In genomic region chr17:41768682-41769288, GRCh38 we compare ENCODE assay signal across 24 cellular contexts. TPM values are rescaled to one million over a fixed set of nuclear protein-coding genes. Genes with fewer than 3 reads are reported as not detected.
DNase-seq lines count a peak whose midpoint lies in the region; ATAC-seq, FAIRE-seq and TF ChIP-seq lines count a peak whose summit lies in the region.
"Had no signal": no experiment of that assay in that cellular context is flagged by ENCODE, and none has a peak within 500 bp of the region (broad histone marks: within the 10 kb centered on the region; RNA-seq: fewer than 3 reads in every experiment).

No MANE protein-coding gene starts in this region.

- peaks cover 22% of the 10 kb centered on the region for H3K4me1 ChIP-seq in mammary epithelial cell (ENCODE audit: insufficient read depth, low read length)
- peaks cover 17 to 19% of the 10 kb centered on the region in 2 donors for H3K4me1 ChIP-seq in breast epithelium
- H3K4me1 ChIP-seq in K562 (replicated peaks in 1 of 2; ENCODE audit: control insufficient read depth in 2 of 2, insufficient read depth in 2 of 2, low read length in 2 of 2), result peaks cover 0 to 16% of the 10 kb centered on the region in 2 experiments; a peak in 2 of 5 replicates
- H3K4me1 ChIP-seq: HAP-1 had no signal

- 100% methylated on average over 6 of the region's 23 CpGs for WGBS in mammary epithelial cell (ENCODE audit: low coverage, missing lambda C conversion rate)
- WGBS in K562 (ENCODE audit: insufficient coverage, low coverage, missing lambda C conversion rate), result 94% methylated on average over 21 of the region's 23 CpGs

- H3K27ac ChIP-seq in mammary epithelial cell (ENCODE audit: insufficient read depth, low read depth, low read length) (no peak overlapping the region), breast epithelium (no peak overlapping the region), K562 (ENCODE audit: extremely low read depth, low read depth, low read length) (no peak overlapping the region)
- H3K27ac ChIP-seq: 22Rv1, BLaER1, HL-60, SJSA1 had no signal

- CTCF ChIA-PET in mammary epithelial cell (lab: Charles Lee; ENCODE audit: low non-redundant PET), result no interaction called here
- CTCF ChIA-PET in K562 (lab: Yijun Ruan, JAX; ENCODE audit: low intra/inter-chr PET ratio), result no interaction called here

- TF ChIP-seq RAD21 in K562 (CRISPR knock-in tag; conservative IDR thresholded peaks at IDR 0.05 in 1 of 2, IDR thresholded peaks at IDR 0.05 in 1 of 2), result no peak

- no peaks in the 10 kb centered on the region for H3K27me3 ChIP-seq in mammary epithelial cell (ENCODE audit: insufficient read depth, low read length)
- H3K27me3 ChIP-seq in breast epithelium, result no peaks in the 10 kb centered on the region
- no peaks in the 10 kb centered on the region for H3K27me3 ChIP-seq in K562 (ENCODE audit: control insufficient read depth in 2 of 2, insufficient read depth in 2 of 2, low read length in 2 of 2)
- H3K27me3 ChIP-seq: BLaER1, SJSA1 had no signal

- peaks cover 3% of the 10 kb centered on the region for H3K9me1 ChIP-seq in K562 (ENCODE audit: control insufficient read depth, insufficient read depth, low read length)

- H3K36me3 ChIP-seq in mammary epithelial cell (ENCODE audit: insufficient read depth, low read length) (peaks cover 34% of the 10 kb centered on the region), breast epithelium (no peaks in the 10 kb centered on the region), K562 (ENCODE audit: control insufficient read depth, insufficient read depth, low read length) (peaks cover 88% of the 10 kb centered on the region)
- H3K36me3 ChIP-seq: SJSA1 had no signal

- POLR2A ChIA-PET in K562 (lab: Yijun Ruan, JAX), result interaction anchor here (0.6 to 0.7 kb wide), 3 partner anchors 9 to 12 kb away, joined by 3 to 4 read pairs (median 3); no protein-coding TSS in a partner anchor

- FAIRE-seq in K562 (lab: Jason Lieb, UNC), result no peak
- FAIRE-seq: G401.6, RCC 7860 had no signal

- no peaks in the 10 kb centered on the region for H3K9me3 ChIP-seq in mammary epithelial cell (replicated peaks; ENCODE audit: insufficient read depth, low read length)
- H3K9me3 ChIP-seq in breast epithelium, result no peaks in the 10 kb centered on the region
- H3K9me3 ChIP-seq in K562 (replicated peaks; ENCODE audit: control insufficient read depth, insufficient read depth, low read depth, low read length), result no peaks in the 10 kb centered on the region
- H3K9me3 ChIP-seq: BLaER1, HAP-1, SJSA1 had no signal

- TSS peak; percentile 24 for BruUV-seq in mammary epithelial cell (replicated peaks; lab: Mats Ljungman, UMichigan)
- BruUV-seq in K562 (replicated peaks; lab: Mats Ljungman, UMichigan), result no TSS peak

- H3K9ac ChIP-seq in mammary epithelial cell (ENCODE audit: insufficient read depth, low read length) (no peak overlapping the region), K562 (ENCODE audit: insufficient read depth in 1 of 2, low read depth in 2 of 2, low read length in 2 of 2) (no peak overlapping the region)
- H3K9ac ChIP-seq: BLaER1 had no signal

- TF ChIP-seq EP300 in K562 (IDR thresholded peaks at IDR 0.05; ENCODE audit: low read length), result no peak

- peaks cover 77% of the 10 kb centered on the region for H3K79me2 ChIP-seq in mammary epithelial cell (ENCODE audit: insufficient read depth, low read length)
- peaks cover 11% of the 10 kb centered on the region for H3K79me2 ChIP-seq in K562 (ENCODE audit: control insufficient read depth, insufficient read depth, low read length)

- intact Hi-C loops in mammary epithelial cell (cut with micrococcal nuclease), result no loop called here
- intact Hi-C loops in breast epithelium (cut with DNase I; ENCODE audit: low total_unique reads), result no loop called here
- intact Hi-C loops in K562 (cut with micrococcal nuclease), result no loop called here

- H3K4me3 ChIP-seq in mammary epithelial cell (replicated peaks in 1 of 3; ENCODE audit: insufficient read depth in 1 of 3, low read depth in 2 of 3, low read length in 3 of 3), result no peak overlapping the region
- H3K4me3 ChIP-seq in breast epithelium, result no peak overlapping the region
- no peak overlapping the region for H3K4me3 ChIP-seq in K562
- H3K4me3 ChIP-seq: BLaER1, GM23338, HAP-1, SJSA1 had no signal

- dilution Hi-C loops in mammary epithelial cell (cut with HindIII; ENCODE audit: low sequenced_read_pairs), result no loop called here

- H4K20me1 ChIP-seq in mammary epithelial cell (ENCODE audit: insufficient read depth, low read length) (peaks cover 2% of the 10 kb centered on the region), K562 (replicated peaks; ENCODE audit: control insufficient read depth, insufficient read depth, low read length) (peaks cover 10% of the 10 kb centered on the region; the same call in 1 of the 2 replicates)

- TF ChIP-seq CTCF in mammary epithelial cell (conservative IDR thresholded peaks at IDR 0.05 in 1 of 2, IDR thresholded peaks at IDR 0.05 in 1 of 2; ENCODE audit: extremely low read depth in 1 of 2, insufficient read depth in 1 of 2, low read depth in 1 of 2, low read length in 2 of 2), result no peak
- TF ChIP-seq CTCF in breast epithelium (IDR thresholded peaks at IDR 0.05), result no peak
- TF ChIP-seq CTCF in K562 (IDR thresholded peaks at IDR 0.05 in 2 of 3, conservative IDR thresholded peaks at IDR 0.05 in 1 of 3; ENCODE audit: insufficient read depth in 2 of 3, low read depth in 1 of 3, low read length in 3 of 3), result no peak

- ATAC-seq in K562 (no peak), HG02852 (IDR thresholded peaks at IDR 0.05; ENCODE audit: unreplicated experiment) (no peak)
- ATAC-seq: GM23338, Right ventricle myocardium inferior had no signal

- H2AFZ ChIP-seq in mammary epithelial cell (ENCODE audit: low read depth, low read length) (no peak overlapping the region), K562 (ENCODE audit: low read depth, low read length) (no peak overlapping the region)
- H2AFZ ChIP-seq: GM23338 had no signal

- in situ Hi-C loops in mammary epithelial cell (cut with MboI; ENCODE audit: low sequenced_read_pairs in 2 of 2) (no loop called here), K562 (cut with MboI) (no loop called here)

- no peak overlapping the region for H3K4me2 ChIP-seq in mammary epithelial cell (ENCODE audit: insufficient read depth, low read depth, low read length)
- no peak overlapping the region for H3K4me2 ChIP-seq in K562 (ENCODE audit: insufficient read depth, low read length)
- H3K4me2 ChIP-seq: BLaER1, GM23338 had no signal

- DNase-seq in mammary epithelial cell (no peak), breast epithelium (ENCODE audit: low spot score in 2 of 2) (no peak), K562 (ENCODE audit: extremely low read depth in 1 of 4, low spot score in 3 of 4) (no peak), iPS-NIHi7 (ENCODE audit: extremely low spot score) (peak; percentile 7), Ammon's horn (ENCODE audit: low spot score) (no peak)
- DNase-seq in activated T-cell treated with anti-CD3 and anti-CD28 coated beads, Interleukin-2, amount 50 U/mL, for 48 hours, result no peak
- DNase-seq: CD4-positive, CD25-positive, alpha-beta regulatory T cell; HFFc6; Karpas-422; NCI-H1092 treated with DMSO at 0.1 percent for 48 hours; NCI-H1436; NCI-H187; NCI-H524 treated with DMSO at 0.1 percent for 48 hours; NCI-H774 had no signal

- TF ChIP-seq POLR2A in breast epithelium (IDR thresholded peaks at IDR 0.05), result no peak
- TF ChIP-seq POLR2A in K562 (conservative IDR thresholded peaks at IDR 0.05), result no peak

RNA-seq across cellular contexts. Expression of gene JUP, which starts 17.7 kb away (rescaled TPM):
- total RNA-seq in mammary epithelial cell (100 to 1,000 TPM; 444 to 578 TPM), breast epithelium (100 to 1,000 TPM; 107 to 158 (median 121) TPM), K562 (2014; rRNA removed) (99.9 and 129 TPM in 2 replicates), K562 (2014; rRNA removed; fragmentation: Illumina TruSeq; extraction: Trizol) (14.3 and 17.9 TPM in 2 replicates), K562 (2015; rRNA removed; fragmentation: Illumina TruSeq; extraction: Trizol) (31.2 and 38.5 TPM in 2 replicates), K562 (2021) (166 and 177 TPM in 2 replicates)
- polyA plus RNA-seq in mammary epithelial cell (223 TPM), K562 (2011; rRNA removed) (9.0 and 26.7 TPM in 2 replicates), K562 (2014; fragmentation: Illumina TruSeq; extraction: Trizol) (84.1 and 134 TPM in 2 replicates), K562 (2014; fragmentation: Nextera tagmentation; extraction: Ambion mirVana) (1 to 10 TPM; 6.4 to 8.2 TPM), K562 (2014; rRNA removed) (53.6 and 70.3 TPM in 2 replicates)
- polyA minus RNA-seq in mammary epithelial cell, result 582 TPM
- total RNA-seq in K562 (2011; cell fraction: chromatin; rRNA removed; ENCODE audit: low replicate concordance), result 41.8 and 117 TPM in 2 replicates
- 67.9 and 82.9 TPM in 2 replicates for total RNA-seq in K562 (2011; cell fraction: nucleolus; rRNA removed)
- 49.6 and 59.9 TPM in 2 replicates for total RNA-seq in K562 (2011; cell fraction: nucleoplasm; rRNA removed)
- polyA plus RNA-seq in K562 (2011; cell fraction: cytosol; rRNA removed), result 23.4 and 65.3 TPM in 2 replicates
- polyA plus RNA-seq in K562 (2011; cell fraction: nucleus; rRNA removed), result 24.8 and 58.9 TPM in 2 replicates
- polyA plus RNA-seq in K562 (2012), result 132 and 195 TPM in 2 replicates
- 9.3 and 17.2 TPM in 2 replicates for polyA minus RNA-seq in K562 (2011; rRNA and poly(A)+ RNA removed)
- polyA minus RNA-seq in K562 (2011; cell fraction: cytosol; rRNA and poly(A)+ RNA removed), result 88.8 and 101 TPM in 2 replicates
- 20.8 and 31.1 TPM in 2 replicates for polyA minus RNA-seq in K562 (2011; cell fraction: nucleus; rRNA and poly(A)+ RNA removed)

RNA-seq across cellular contexts. Expression of gene HAP1, which starts 34.3 kb away (rescaled TPM):
- total RNA-seq in mammary epithelial cell (1 to 10 TPM; 2.2 to 3.7 TPM), breast epithelium (1 to 10 TPM in 1 of 3 donors, under 1 TPM in 1, not detected in 1; 0.33 to 2.2 TPM), K562 (2014; rRNA removed) (under 0.01 TPM in 1 of 2 replicates, not detected in the other), K562 (2014; rRNA removed; fragmentation: Illumina TruSeq; extraction: Trizol) (not detected in 2 replicates), K562 (2015; rRNA removed; fragmentation: Illumina TruSeq; extraction: Trizol) (0.04 TPM in 1 of 2 replicates, not detected in the other), K562 (2021) (0.09 TPM in 1 of 2 replicates, not detected in the other)
- polyA plus RNA-seq in mammary epithelial cell (0.70 TPM), K562 (2011; rRNA removed) (not detected in 2 replicates), K562 (2014; fragmentation: Illumina TruSeq; extraction: Trizol) (not detected in 2 replicates), K562 (2014; fragmentation: Nextera tagmentation; extraction: Ambion mirVana) (not detected), K562 (2014; rRNA removed) (not detected in 2 replicates)
- 0.72 TPM for polyA minus RNA-seq in mammary epithelial cell
- 0.09 TPM in 1 of 2 replicates, not detected in the other for total RNA-seq in K562 (2011; cell fraction: chromatin; rRNA removed; ENCODE audit: low replicate concordance)
- not detected in 2 replicates for total RNA-seq in K562 (2011; cell fraction: nucleolus; rRNA removed)
- total RNA-seq in K562 (2011; cell fraction: nucleoplasm; rRNA removed), result not detected in 2 replicates
- polyA plus RNA-seq in K562 (2011; cell fraction: cytosol; rRNA removed), result 0.04 TPM in 1 of 2 replicates, not detected in the other
- polyA plus RNA-seq in K562 (2011; cell fraction: nucleus; rRNA removed), result 0.07 and 0.15 TPM in 2 replicates
- 0.04 TPM in 1 of 2 replicates, not detected in the other for polyA plus RNA-seq in K562 (2012)
- not detected in 2 replicates for polyA minus RNA-seq in K562 (2011; rRNA and poly(A)+ RNA removed)
- polyA minus RNA-seq in K562 (2011; cell fraction: cytosol; rRNA and poly(A)+ RNA removed), result not detected in 2 replicates
- not detected in 2 replicates for polyA minus RNA-seq in K562 (2011; cell fraction: nucleus; rRNA and poly(A)+ RNA removed)
- total RNA-seq: SJSA1 had no signal

RNA-seq across cellular contexts. Expression of gene P3H4, which starts 43.0 kb away (rescaled TPM):
- 10 to 100 TPM; 30.5 to 42.3 TPM for total RNA-seq in mammary epithelial cell
- 32.7 TPM for polyA plus RNA-seq in mammary epithelial cell
- 6.2 TPM for polyA minus RNA-seq in mammary epithelial cell
- 10 to 100 TPM in 2 of 3 donors, 1 to 10 TPM in 1; 6.2 to 19.0 (median 14.9) TPM for total RNA-seq in breast epithelium
- 2.3 and 6.4 TPM in 2 replicates for total RNA-seq in K562 (2011; cell fraction: chromatin; rRNA removed; ENCODE audit: low replicate concordance)
- total RNA-seq in K562 (2011; cell fraction: nucleolus; rRNA removed), result 5.1 and 7.0 TPM in 2 replicates
- 4.8 and 6.9 TPM in 2 replicates for total RNA-seq in K562 (2011; cell fraction: nucleoplasm; rRNA removed)
- total RNA-seq in K562 (2014; rRNA removed), result 2.4 and 3.0 TPM in 2 replicates
- 0.26 and 0.69 TPM in 2 replicates for total RNA-seq in K562 (2014; rRNA removed; fragmentation: Illumina TruSeq; extraction: Trizol)
- total RNA-seq in K562 (2015; rRNA removed; fragmentation: Illumina TruSeq; extraction: Trizol), result 1.5 and 1.9 TPM in 2 replicates
- 1.9 and 2.4 TPM in 2 replicates for total RNA-seq in K562 (2021)
- polyA plus RNA-seq in K562 (2011; rRNA removed), result 1.0 and 1.2 TPM in 2 replicates
- polyA plus RNA-seq in K562 (2011; cell fraction: cytosol; rRNA removed), result 1.4 and 2.5 TPM in 2 replicates
- polyA plus RNA-seq in K562 (2011; cell fraction: nucleus; rRNA removed), result 0.88 and 1.4 TPM in 2 replicates
- polyA plus RNA-seq in K562 (2012), result 2.6 and 3.4 TPM in 2 replicates
- 0.95 and 1.00 TPM in 2 replicates for polyA plus RNA-seq in K562 (2014; fragmentation: Illumina TruSeq; extraction: Trizol)
- polyA plus RNA-seq in K562 (2014; fragmentation: Nextera tagmentation; extraction: Ambion mirVana), result under 1 TPM; 0.10 to 0.39 TPM
- 3.3 and 3.7 TPM in 2 replicates for polyA plus RNA-seq in K562 (2014; rRNA removed)
- 0.57 and 1.1 TPM in 2 replicates for polyA minus RNA-seq in K562 (2011; rRNA and poly(A)+ RNA removed)
- 1.8 and 2.3 TPM in 2 replicates for polyA minus RNA-seq in K562 (2011; cell fraction: cytosol; rRNA and poly(A)+ RNA removed)
- polyA minus RNA-seq in K562 (2011; cell fraction: nucleus; rRNA and poly(A)+ RNA removed), result 1.6 and 2.0 TPM in 2 replicates

RNA-seq across cellular contexts. Expression of gene FKBP10, which starts 44.0 kb away (rescaled TPM):
- total RNA-seq in mammary epithelial cell, result 100 to 1,000 TPM; 131 to 137 TPM
- 99.6 TPM for polyA plus RNA-seq in mammary epithelial cell
- 46.0 TPM for polyA minus RNA-seq in mammary epithelial cell
- total RNA-seq in breast epithelium, result 10 to 100 TPM; 35.9 to 43.3 (median 39.4) TPM
- total RNA-seq in K562 (2011; cell fraction: chromatin; rRNA removed; ENCODE audit: low replicate concordance), result 17.5 and 38.2 TPM in 2 replicates
- 21.8 and 23.9 TPM in 2 replicates for total RNA-seq in K562 (2011; cell fraction: nucleolus; rRNA removed)
- total RNA-seq in K562 (2011; cell fraction: nucleoplasm; rRNA removed), result 14.6 and 17.6 TPM in 2 replicates
- 1.3 and 1.6 TPM in 2 replicates for total RNA-seq in K562 (2014; rRNA removed)
- 0.57 and 0.76 TPM in 2 replicates for total RNA-seq in K562 (2014; rRNA removed; fragmentation: Illumina TruSeq; extraction: Trizol)
- total RNA-seq in K562 (2015; rRNA removed; fragmentation: Illumina TruSeq; extraction: Trizol), result 0.72 and 0.94 TPM in 2 replicates
- 2.6 and 3.0 TPM in 2 replicates for total RNA-seq in K562 (2021)
- 1.5 and 7.1 TPM in 2 replicates for polyA plus RNA-seq in K562 (2011; rRNA removed)
- 4.0 and 4.6 TPM in 2 replicates for polyA plus RNA-seq in K562 (2011; cell fraction: cytosol; rRNA removed)
- 28.3 and 44.3 TPM in 2 replicates for polyA plus RNA-seq in K562 (2011; cell fraction: nucleus; rRNA removed)
- polyA plus RNA-seq in K562 (2012), result 2.7 and 3.1 TPM in 2 replicates
- polyA plus RNA-seq in K562 (2014; fragmentation: Illumina TruSeq; extraction: Trizol), result 2.0 and 2.7 TPM in 2 replicates
- under 1 TPM in 1 of 2 experiments, not detected in 1; 0.03 TPM for polyA plus RNA-seq in K562 (2014; fragmentation: Nextera tagmentation; extraction: Ambion mirVana)
- 2.5 and 6.5 TPM in 2 replicates for polyA plus RNA-seq in K562 (2014; rRNA removed)
- polyA minus RNA-seq in K562 (2011; rRNA and poly(A)+ RNA removed), result 0.63 and 1.1 TPM in 2 replicates
- 1.6 and 4.7 TPM in 2 replicates for polyA minus RNA-seq in K562 (2011; cell fraction: cytosol; rRNA and poly(A)+ RNA removed)
- 2.6 and 5.1 TPM in 2 replicates for polyA minus RNA-seq in K562 (2011; cell fraction: nucleus; rRNA and poly(A)+ RNA removed)
- total RNA-seq: CD4-positive, CD25-positive, alpha-beta regulatory T cell had no signal

RNA-seq across cellular contexts. Expression of gene GAST, which starts 56.7 kb away (rescaled TPM):
- 1 to 10 TPM in 1 of 2 donors, under 1 TPM in 1; 0.67 to 2.0 TPM for total RNA-seq in mammary epithelial cell
- 0.94 TPM for polyA plus RNA-seq in mammary epithelial cell
- polyA minus RNA-seq in mammary epithelial cell, result 7.5 TPM
- total RNA-seq in breast epithelium, result not detected
- not detected in 2 replicates for total RNA-seq in K562 (2011; cell fraction: chromatin; rRNA removed; ENCODE audit: low replicate concordance)
- not detected in 2 replicates for total RNA-seq in K562 (2011; cell fraction: nucleolus; rRNA removed)
- total RNA-seq in K562 (2011; cell fraction: nucleoplasm; rRNA removed), result not detected in 2 replicates
- not detected in 2 replicates for total RNA-seq in K562 (2014; rRNA removed)
- total RNA-seq in K562 (2014; rRNA removed; fragmentation: Illumina TruSeq; extraction: Trizol), result not detected in 2 replicates
- not detected in 2 replicates for total RNA-seq in K562 (2015; rRNA removed; fragmentation: Illumina TruSeq; extraction: Trizol)
- total RNA-seq in K562 (2021), result not detected in 2 replicates
- not detected in 2 replicates for polyA plus RNA-seq in K562 (2011; rRNA removed)
- not detected in 2 replicates for polyA plus RNA-seq in K562 (2011; cell fraction: cytosol; rRNA removed)
- not detected in 2 replicates for polyA plus RNA-seq in K562 (2011; cell fraction: nucleus; rRNA removed)
- polyA plus RNA-seq in K562 (2012), result not detected in 2 replicates
- not detected in 2 replicates for polyA plus RNA-seq in K562 (2014; fragmentation: Illumina TruSeq; extraction: Trizol)
- not detected for polyA plus RNA-seq in K562 (2014; fragmentation: Nextera tagmentation; extraction: Ambion mirVana)
- polyA plus RNA-seq in K562 (2014; rRNA removed), result not detected in 2 replicates
- polyA minus RNA-seq in K562 (2011; rRNA and poly(A)+ RNA removed), result not detected in 2 replicates
- polyA minus RNA-seq in K562 (2011; cell fraction: cytosol; rRNA and poly(A)+ RNA removed), result not detected in 2 replicates
- not detected in 2 replicates for polyA minus RNA-seq in K562 (2011; cell fraction: nucleus; rRNA and poly(A)+ RNA removed)
- total RNA-seq: CD4-positive, CD25-positive, alpha-beta regulatory T cell; GM23338; HFFc6; Right ventricle myocardium inferior; SJSA1 had no signal
- polyA plus RNA-seq: CD4-positive, CD25-positive, alpha-beta regulatory T cell; GM23338 had no signal
